In genomic region chr1:67668660-67669059, GRCh38 we compare ENCODE assay signal across 14 cellular contexts.
"Had no signal": no experiment of that assay in that cellular context is flagged by ENCODE, and none has a peak within 500 bp of the region (broad histone marks: within the 10 kb centered on the region; RNA-seq: fewer than 3 reads in every experiment).

No MANE protein-coding gene starts in this region.

- H3K4me3 ChIP-seq: lung, tibial artery, uterus had no signal

- H3K36me3 ChIP-seq: tibial artery, uterus had no signal

- H3K4me1 ChIP-seq: parathyroid adenoma, tibial artery, uterus had no signal

- H3K27me3 ChIP-seq: tibial artery, uterus had no signal

- H3K9me3 ChIP-seq: tibial artery, uterus had no signal

- DNase-seq: activated naive CD4-positive, alpha-beta T cell; activated naive CD8-positive, alpha-beta T cell treated with anti-CD3 and anti-CD28 coated beads, Interleukin-2, amount 10 ng/mL, durations not matched to agents 7 days and 5 days; aorta; effector memory CD4-positive, alpha-beta T cell; midbrain; naive thymus-derived CD4-positive, alpha-beta T cell; stimulated activated CD4-positive, alpha-beta T cell treated with anti-CD3 and anti-CD28 coated beads, Interleukin-4, amount 100 ng/mL, for 24 hours; stimulated activated naive CD4-positive, alpha-beta T cell; tibial artery; uterus had no signal

- H3K27ac ChIP-seq: parathyroid adenoma, tibial artery, uterus had no signal

- FAIRE-seq: islet of Langerhans had no signal

- ATAC-seq: activated CD4-positive, CD25-positive, alpha-beta regulatory T cell treated with anti-CD3 and anti-CD28 coated beads, Interleukin-2, amount 50 U/mL, for 24 hours; naive thymus-derived CD4-positive, alpha-beta T cell had no signal
